29 cellular contexts compared by ENCODE assay signal in genomic region chr22:23364389-23364788, GRCh38.
DNase-seq lines count a peak whose midpoint lies in the region; ATAC-seq, FAIRE-seq and TF ChIP-seq lines count a peak whose summit lies in the region.
"Had no signal": no experiment of that assay in that cellular context is flagged by ENCODE, and none has a peak within 500 bp of the region (broad histone marks: within the 10 kb centered on the region; RNA-seq: fewer than 3 reads in every experiment).

No MANE protein-coding gene starts in this region.

- H3K79me2 ChIP-seq in HepG2 (ENCODE audit: insufficient read depth, low read length) (no peaks in the 10 kb centered on the region), K562 (ENCODE audit: control insufficient read depth, insufficient read depth, low read length) (no peaks in the 10 kb centered on the region)

- H3K4me3 Mint-ChIP-seq in type B pancreatic cell, result no peak overlapping the region
- H3K4me3 Mint-ChIP-seq: CD14-positive monocyte; CD4-positive, alpha-beta memory T cell; CD4-positive, CD25-positive, alpha-beta regulatory T cell; CD8-positive, alpha-beta memory T cell had no signal

- no peak overlapping the region for H3K27ac ChIP-seq in HepG2 (ENCODE audit: extremely low read length, insufficient read depth, low read length)
- H3K27ac ChIP-seq in right lobe of liver, result no peak overlapping the region
- H3K27ac ChIP-seq in K562 (ENCODE audit: extremely low read depth, low read depth, low read length), result no peak overlapping the region
- no peak overlapping the region for H3K27ac ChIP-seq in esophagus muscularis mucosa (replicated peaks in 1 of 4)
- H3K27ac ChIP-seq: BLaER1 had no signal

- H3K9ac ChIP-seq in HepG2 (ENCODE audit: insufficient read depth, low read depth, low read length), result no peak overlapping the region
- H3K9ac ChIP-seq in K562 (ENCODE audit: insufficient read depth in 1 of 2, low read depth in 2 of 2, low read length in 2 of 2), result no peak overlapping the region
- H3K9ac ChIP-seq: BLaER1 had no signal

- H3K9me3 ChIP-seq in HepG2 (ENCODE audit: low read length), result no peaks in the 10 kb centered on the region
- H3K9me3 ChIP-seq in right lobe of liver, result no peaks in the 10 kb centered on the region
- H3K9me3 ChIP-seq in K562 (replicated peaks; ENCODE audit: control insufficient read depth, insufficient read depth, low read depth, low read length), result no peaks in the 10 kb centered on the region
- no peaks in the 10 kb centered on the region for H3K9me3 ChIP-seq in esophagus muscularis mucosa
- H3K9me3 ChIP-seq: BE2C, Caco-2 had no signal

- H3K27me3 Mint-ChIP-seq in type B pancreatic cell, result peaks cover 38% of the 10 kb centered on the region

- no peaks in the 10 kb centered on the region for H3K36me3 ChIP-seq in HepG2 (replicated peaks in 1 of 2; ENCODE audit: control insufficient read depth in 1 of 2, insufficient read depth in 2 of 2, low read length in 2 of 2)
- no peaks in the 10 kb centered on the region for H3K36me3 ChIP-seq in right lobe of liver
- H3K36me3 ChIP-seq in K562 (ENCODE audit: control insufficient read depth, insufficient read depth, low read length), result no peaks in the 10 kb centered on the region
- no peaks in the 10 kb centered on the region for H3K36me3 ChIP-seq in esophagus muscularis mucosa
- H3K36me3 ChIP-seq: BE2C, BLaER1 had no signal

- no peaks in the 10 kb centered on the region for H3K9me3 Mint-ChIP-seq in type B pancreatic cell
- H3K9me3 Mint-ChIP-seq: CD4-positive, alpha-beta memory T cell; CD4-positive, CD25-positive, alpha-beta regulatory T cell; CD8-positive, alpha-beta memory T cell had no signal

- no peak for TF ChIP-seq POLR2A in HepG2 (IDR thresholded peaks at IDR 0.05; ENCODE audit: insufficient read depth in 1 of 2, low read depth in 2 of 2, low read length in 2 of 2)
- TF ChIP-seq POLR2A in right lobe of liver (IDR thresholded peaks at IDR 0.05), result no peak
- TF ChIP-seq POLR2A in K562 (conservative IDR thresholded peaks at IDR 0.05), result no peak
- TF ChIP-seq POLR2A in esophagus muscularis mucosa (IDR thresholded peaks at IDR 0.05; ENCODE audit: low read depth), result no peak

- CTCF ChIA-PET in HepG2 (lab: Yijun Ruan, JAX; ENCODE audit: low intra/inter-chr PET ratio, low total read pairs), result no interaction called here
- CTCF ChIA-PET in K562 (lab: Yijun Ruan, JAX; ENCODE audit: low intra/inter-chr PET ratio), result no interaction called here

- H3K4me3 ChIP-seq in HepG2 (replicated peaks in 1 of 3; ENCODE audit: insufficient read depth in 1 of 3, low read depth in 2 of 3, low read length in 3 of 3), result no peak overlapping the region
- no peak overlapping the region for H3K4me3 ChIP-seq in right lobe of liver
- no peak overlapping the region for H3K4me3 ChIP-seq in K562
- H3K4me3 ChIP-seq in esophagus muscularis mucosa, result no peak overlapping the region
- H3K4me3 ChIP-seq: BLaER1, GM12878 had no signal

- H3K4me1 ChIP-seq in HepG2 (ENCODE audit: insufficient read depth, low read length), result no peaks in the 10 kb centered on the region
- no peaks in the 10 kb centered on the region for H3K4me1 ChIP-seq in right lobe of liver
- H3K4me1 ChIP-seq in K562 (replicated peaks in 1 of 2; ENCODE audit: control insufficient read depth in 2 of 2, insufficient read depth in 2 of 2, low read length in 2 of 2), result no peaks in the 10 kb centered on the region
- peaks cover 0 to 12% (median 9%) of the 10 kb centered on the region in 4 donors for H3K4me1 ChIP-seq in esophagus muscularis mucosa
- H3K4me1 ChIP-seq: BE2C had no signal

- no peak for FAIRE-seq in HepG2 (lab: Jason Lieb, UNC)
- FAIRE-seq in K562 (lab: Jason Lieb, UNC), result no peak
- FAIRE-seq in D721Med (lab: Jason Lieb, UNC), result no peak
- FAIRE-seq: GM12878, GM12892, GM18507, GM19239 had no signal

- no peak for ATAC-seq in HepG2
- ATAC-seq in right lobe of liver, result no peak
- ATAC-seq in K562, result no peak
- ATAC-seq: GM12878 had no signal

- POLR2A ChIA-PET in HepG2 (lab: Yijun Ruan, JAX) (no interaction called here), K562 (lab: Yijun Ruan, JAX) (no interaction called here)

- intact Hi-C loops in HepG2 (cut with micrococcal nuclease; ENCODE audit: unreplicated experiment), result no loop called here
- intact Hi-C loops in right lobe of liver (cut with DNase I), result no loop called here
- intact Hi-C loops in K562 (cut with micrococcal nuclease), result no loop called here
- intact Hi-C loops in esophagus muscularis mucosa (cut with DNase I), result no loop called here

- no peak overlapping the region for H3K4me2 ChIP-seq in HepG2 (ENCODE audit: low read depth, low read length)
- no peak overlapping the region for H3K4me2 ChIP-seq in K562 (ENCODE audit: insufficient read depth, low read length)
- H3K4me2 ChIP-seq: BLaER1 had no signal

- H3K9me1 ChIP-seq in K562 (ENCODE audit: control insufficient read depth, insufficient read depth, low read length), result no peaks in the 10 kb centered on the region

- no peaks in the 10 kb centered on the region for H3K36me3 Mint-ChIP-seq in type B pancreatic cell
- H3K36me3 Mint-ChIP-seq: CD14-positive monocyte; CD4-positive, alpha-beta memory T cell; CD4-positive, CD25-positive, alpha-beta regulatory T cell had no signal

- H2AFZ ChIP-seq in HepG2 (ENCODE audit: low read length) (no peak overlapping the region), K562 (ENCODE audit: low read depth, low read length) (no peak overlapping the region)

- H4K20me1 ChIP-seq in HepG2 (ENCODE audit: insufficient read depth, low read length), result no peaks in the 10 kb centered on the region
- H4K20me1 ChIP-seq in K562 (replicated peaks; ENCODE audit: control insufficient read depth, insufficient read depth, low read length), result no peaks in the 10 kb centered on the region
- H4K20me1 ChIP-seq: BLaER1 had no signal

- 0% methylated on average over 2 of the region's 3 CpGs for WGBS in HepG2 (ENCODE audit: low lambda C conversion rate)
- 80% methylated on average over 3 of the region's 3 CpGs for WGBS in right lobe of liver (ENCODE audit: insufficient coverage, low coverage, low lambda C conversion rate, missing lambda C conversion rate)
- WGBS in K562 (ENCODE audit: insufficient coverage, low coverage, missing lambda C conversion rate), result 0% methylated on average over 3 of the region's 3 CpGs
- WGBS in esophagus muscularis mucosa, result 71% methylated on average over 3 of the region's 3 CpGs

- in situ Hi-C loops in HepG2 (cut with HindIII; ENCODE audit: extremely low pct_ligation_motif_present, low pct_unique_long_range_greater_than_20kb) (no loop called here), K562 (cut with MboI) (no loop called here)

- no peaks in the 10 kb centered on the region for H3K4me1 Mint-ChIP-seq in type B pancreatic cell (ENCODE audit: unreplicated experiment)
- H3K4me1 Mint-ChIP-seq: CD14-positive monocyte; CD4-positive, alpha-beta memory T cell; CD4-positive, CD25-positive, alpha-beta regulatory T cell; CD8-positive, alpha-beta memory T cell had no signal

- no peak for TF ChIP-seq EP300 in HepG2 (IDR thresholded peaks at IDR 0.05; ENCODE audit: low read depth in 2 of 2, low read length in 2 of 2)
- no peak for TF ChIP-seq EP300 in HepG2 (CRISPR knock-in tag; IDR thresholded peaks at IDR 0.05; ENCODE audit: borderline replicate concordance)
- no peak for TF ChIP-seq EP300 in K562 (IDR thresholded peaks at IDR 0.05; ENCODE audit: low read length)
- no peak for TF ChIP-seq EP300 in esophagus muscularis mucosa (IDR thresholded peaks at IDR 0.05)

- TF ChIP-seq RAD21 in HepG2 (CRISPR knock-in tag; IDR thresholded peaks at IDR 0.05) (no peak), K562 (CRISPR knock-in tag; conservative IDR thresholded peaks at IDR 0.05 in 1 of 2, IDR thresholded peaks at IDR 0.05 in 1 of 2) (no peak)

- H3K27ac Mint-ChIP-seq in type B pancreatic cell, result no peak overlapping the region
- H3K27ac Mint-ChIP-seq: CD14-positive monocyte; CD4-positive, alpha-beta memory T cell; CD4-positive, CD25-positive, alpha-beta regulatory T cell; CD8-positive, alpha-beta memory T cell had no signal

- no TSS peak for BruUV-seq in HepG2 (replicated peaks; lab: Mats Ljungman, UMichigan)
- no TSS peak for BruUV-seq in K562 (replicated peaks; lab: Mats Ljungman, UMichigan)

- no peak for DNase-seq in HepG2 (ENCODE audit: low spot score)
- DNase-seq in right lobe of liver, result no peak
- DNase-seq in K562 (ENCODE audit: extremely low read depth in 1 of 4, low spot score in 3 of 4), result no peak
- peak; percentile 64 for DNase-seq in esophagus muscularis mucosa (ENCODE audit: extremely low spot score)
- peak; percentile 11 for DNase-seq in type B pancreatic cell (ENCODE audit: extremely low spot score, unreplicated experiment)
- no peak for DNase-seq in KG1 (lab: John Stamatoyannopoulos, UW)
- no peak for DNase-seq in D721Med (ENCODE audit: insufficient read length, low spot score)
- no peak for DNase-seq in COLO829 (ENCODE audit: low spot score)
- DNase-seq: ACHN; BE2C; C1 segment of cervical spinal cord; Caco-2; Calu3; CD4-positive, alpha-beta memory T cell; CD4-positive, CD25-positive, alpha-beta regulatory T cell; CD8-positive, alpha-beta memory T cell; DMS 273 treated with DMSO at 0.1 percent for 48 hours; DMS153; DMS53; DMS79; DND-41; EL; GDM1 had no signal

- TF ChIP-seq CTCF in HepG2 (CRISPR knock-in tag; IDR thresholded peaks at IDR 0.05) (no peak), right lobe of liver (IDR thresholded peaks at IDR 0.05) (no peak), K562 (IDR thresholded peaks at IDR 0.05 in 2 of 3, conservative IDR thresholded peaks at IDR 0.05 in 1 of 3; ENCODE audit: insufficient read depth in 2 of 3, low read depth in 1 of 3, low read length in 3 of 3) (no peak), esophagus muscularis mucosa (IDR thresholded peaks at IDR 0.05) (no peak), type B pancreatic cell (conservative IDR thresholded peaks at IDR 0.05) (no peak), D721Med (IDR thresholded peaks at IDR 0.05; ENCODE audit: insufficient read depth, missing control alignments) (no peak)

- H3K27me3 ChIP-seq in HepG2 (ENCODE audit: control insufficient read depth in 1 of 2, insufficient read depth in 2 of 2, low read length in 2 of 2), result peaks cover 0 to 6% of the 10 kb centered on the region in 2 experiments; a peak in 1 of 5 replicates
- H3K27me3 ChIP-seq in right lobe of liver, result no peaks in the 10 kb centered on the region
- H3K27me3 ChIP-seq in K562 (ENCODE audit: control insufficient read depth in 2 of 2, insufficient read depth in 2 of 2, low read length in 2 of 2), result no peaks in the 10 kb centered on the region; a peak in 1 of 5 replicates
- H3K27me3 ChIP-seq in esophagus muscularis mucosa, result no peaks in the 10 kb centered on the region
- H3K27me3 ChIP-seq: BE2C, BLaER1 had no signal

TF ChIP-seq in HepG2, 621 proteins besides CTCF, POLR2A, EP300 and RAD21 (continues in another document):
- TF ChIP-seq MXD1 (CRISPR knock-in tag; IDR thresholded peaks at IDR 0.05), result no peak

Comparison
In these comparisons a context has a peak if more than half of its experiments do, and no peak if none do; other contexts are left out.
1. DNase-seq: peak in esophagus muscularis mucosa (single experiment) and type B pancreatic cell (single experiment); none in HepG2 (single experiment), right lobe of liver (0 of 3), K562 (0 of 4), KG1 (single experiment), D721Med (single experiment) and COLO829 (single experiment).
2. Of the 241 proteins assayed by ChIP-seq in both HepG2 and K562: peak only in HepG2: none; only in K562: ZFP36; in both: none; in neither: 240.